In genomic region chr9:69671904-69672827, GRCh38 we compare ENCODE assay signal across 8 cellular contexts. TPM values are rescaled to one million over a fixed set of nuclear protein-coding genes. Genes with fewer than 3 reads are reported as not detected.
A peak's percentile ranks its signal among the peaks of the same experiment; 100 is the strongest.
DNase-seq lines count a peak whose midpoint lies in the region; ATAC-seq lines count a peak whose summit lies in the region.

Gene APBA1, minus strand, starts transcription at chr9:69672371.

- ATAC-seq in HG02798 (IDR thresholded peaks at IDR 0.05; ENCODE audit: poor library complexity, unreplicated experiment) = peak; percentile 37
- ATAC-seq in effector memory CD8-positive, alpha-beta T cell (replicated peaks) = peak; percentile 70
- ATAC-seq in memory B cell (ENCODE audit: low read depth) = peak; percentile 52

- no peaks in the 10 kb centered on the region for H3K36me3 Mint-ChIP-seq in activated CD4-positive, alpha-beta memory T cell treated with anti-CD3 and anti-CD28 coated beads, Interleukin-2, amount 10 ng/mL, durations not matched to agents 7 days and 5 days (ENCODE audit: low read depth)
- peaks cover 2% of the 10 kb centered on the region for H3K36me3 Mint-ChIP-seq in effector memory CD8-positive, alpha-beta T cell (ENCODE audit: insufficient read depth)
- no peaks in the 10 kb centered on the region for H3K36me3 Mint-ChIP-seq in memory B cell

- CTCF ChIA-PET in activated CD4-positive, alpha-beta memory T cell treated with anti-CD3 and anti-CD28 coated beads, Interleukin-2, amount 10 ng/mL, durations not matched to agents 7 days and 5 days (lab: Charles Lee) = interaction anchor here (1.2 to 2.7 kb wide), 7 partner anchors 10 to 247 kb away, joined by 3 to 21 read pairs (median 6); no protein-coding TSS in a partner anchor

- no peak within 1 kb of the TSS for H3K27ac Mint-ChIP-seq in activated CD4-positive, alpha-beta memory T cell treated with anti-CD3 and anti-CD28 coated beads, Interleukin-2, amount 10 ng/mL, durations not matched to agents 7 days and 5 days
- no peak within 1 kb of the TSS for H3K27ac Mint-ChIP-seq in effector memory CD8-positive, alpha-beta T cell
- H3K27ac Mint-ChIP-seq in memory B cell = no peak within 1 kb of the TSS

- DNase-seq in DMS 273 (lab: John Stamatoyannopoulos, UW; ENCODE audit: unreplicated experiment) = peak; percentile 80
- no peak for DNase-seq in DMS 273 treated with DMSO at 0.1 percent for 48 hours (lab: John Stamatoyannopoulos, UW)
- peak; percentile 51 for DNase-seq in NCI-H2107 (lab: John Stamatoyannopoulos, UW)
- peak; percentile 19 for DNase-seq in activated CD4-positive, alpha-beta memory T cell treated with anti-CD3 and anti-CD28 coated beads, Interleukin-2, amount 10 ng/mL, durations not matched to agents 7 days and 5 days
- peak; percentile 2 to 31 (median 4) for DNase-seq in effector memory CD8-positive, alpha-beta T cell
- DNase-seq in memory B cell (ENCODE audit: low spot score in 2 of 2) = peak in 1 of 2 donors; percentile 22
- DNase-seq in stimulated activated CD8-positive, alpha-beta memory T cell treated with anti-CD3 and anti-CD28 coated beads, Interleukin-12 subunit alpha, Interleukin-12 subunit beta, amount 100 ng/mL, for 24 hours (ENCODE audit: extremely low read depth) = peak; percentile 7

- peaks cover 31% of the 10 kb centered on the region for H3K27me3 Mint-ChIP-seq in activated CD4-positive, alpha-beta memory T cell treated with anti-CD3 and anti-CD28 coated beads, Interleukin-2, amount 10 ng/mL, durations not matched to agents 7 days and 5 days
- H3K27me3 Mint-ChIP-seq in effector memory CD8-positive, alpha-beta T cell = peaks cover 28 to 46% of the 10 kb centered on the region in 2 donors
- H3K27me3 Mint-ChIP-seq in memory B cell = peaks cover 15% of the 10 kb centered on the region

- peak within 1 kb of the TSS; percentile 72 for H3K4me3 Mint-ChIP-seq in activated CD4-positive, alpha-beta memory T cell treated with anti-CD3 and anti-CD28 coated beads, Interleukin-2, amount 10 ng/mL, durations not matched to agents 7 days and 5 days
- peak within 1 kb of the TSS; percentile 80 to 83 for H3K4me3 Mint-ChIP-seq in effector memory CD8-positive, alpha-beta T cell
- H3K4me3 Mint-ChIP-seq in memory B cell = peak within 1 kb of the TSS; percentile 78

- peaks cover 17% of the 10 kb centered on the region for H3K4me1 Mint-ChIP-seq in activated CD4-positive, alpha-beta memory T cell treated with anti-CD3 and anti-CD28 coated beads, Interleukin-2, amount 10 ng/mL, durations not matched to agents 7 days and 5 days
- H3K4me1 Mint-ChIP-seq in effector memory CD8-positive, alpha-beta T cell (ENCODE audit: low read depth in 2 of 2) = peaks cover 3 to 11% of the 10 kb centered on the region in 2 donors
- peaks cover 3% of the 10 kb centered on the region for H3K4me1 Mint-ChIP-seq in memory B cell

- POLR2A ChIA-PET in activated CD4-positive, alpha-beta memory T cell treated with anti-CD3 and anti-CD28 coated beads, Interleukin-2, amount 10 ng/mL, durations not matched to agents 7 days and 5 days (lab: Charles Lee) = interaction anchor here (0.8 to 1.0 kb wide), 2 partner anchors 87 to 747 kb away, joined by 3 to 6 read pairs; no protein-coding TSS in a partner anchor

- H3K9me3 Mint-ChIP-seq in activated CD4-positive, alpha-beta memory T cell treated with anti-CD3 and anti-CD28 coated beads, Interleukin-2, amount 10 ng/mL, durations not matched to agents 7 days and 5 days = no peaks in the 10 kb centered on the region
- H3K9me3 Mint-ChIP-seq in effector memory CD8-positive, alpha-beta T cell = no peaks in the 10 kb centered on the region
- H3K9me3 Mint-ChIP-seq in memory B cell = no peaks in the 10 kb centered on the region

RNA-seq across cellular contexts. Expression of gene APBA1, which starts in this region (rescaled TPM):
- total RNA-seq in activated CD4-positive, alpha-beta memory T cell treated with anti-CD3 and anti-CD28 coated beads, Interleukin-2, amount 10 ng/mL, durations not matched to agents 7 days and 5 days = 1 to 10 TPM; 6.2 to 7.8 TPM
